ENCODE assay signal across 19 cellular contexts in the genomic region with DNA sequence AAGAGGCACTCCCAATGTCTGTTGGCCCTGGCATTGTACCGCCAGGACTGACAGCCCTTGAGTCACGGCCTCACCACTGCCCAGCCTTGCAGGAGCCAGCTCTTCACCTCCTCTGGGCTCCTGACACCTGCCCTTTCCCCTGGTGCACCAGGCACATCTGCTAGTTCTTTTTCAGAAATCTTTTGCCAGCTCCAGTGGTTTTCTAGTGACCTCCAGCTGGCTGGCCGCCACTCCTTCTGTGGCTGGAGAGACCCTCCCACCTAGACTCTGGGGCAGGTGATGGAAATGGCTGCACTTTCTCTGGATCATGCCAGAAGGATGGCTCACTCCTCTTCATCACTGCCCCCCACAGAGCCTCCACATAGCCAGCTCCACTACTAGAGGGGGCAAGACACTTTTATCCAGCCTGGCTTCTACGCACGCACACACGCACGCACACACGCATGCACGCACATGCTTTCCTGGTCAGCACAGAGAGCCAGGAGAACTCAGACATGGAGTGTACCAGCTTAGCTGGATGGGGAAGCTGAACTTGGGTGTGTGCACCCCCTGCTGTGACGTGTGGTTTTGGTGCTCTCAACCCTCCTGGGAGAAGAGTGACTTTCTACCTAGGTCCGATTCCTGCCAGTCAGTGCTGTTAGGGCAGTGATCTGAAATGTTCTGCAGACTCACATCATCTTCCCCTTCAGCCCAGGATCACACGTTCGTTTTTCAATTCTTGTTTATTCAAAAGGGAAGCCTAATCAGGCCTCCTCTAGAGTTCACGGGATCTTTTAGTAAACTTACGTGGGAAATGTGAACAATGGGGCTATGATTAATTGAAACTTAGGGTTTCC.
A peak's percentile ranks its signal among the peaks of the same experiment; 100 is the strongest.
DNase-seq lines count a peak whose midpoint lies in the region; ATAC-seq and TF ChIP-seq lines count a peak whose summit lies in the region.
"Had no signal": no experiment of that assay in that cellular context is flagged by ENCODE, and none has a peak within 500 bp of the region (broad histone marks: within the 10 kb centered on the region; RNA-seq: fewer than 3 reads in every experiment).

No MANE protein-coding gene starts in this region.

- no peak overlapping the region for H3K27ac ChIP-seq in HEK293 (ENCODE audit: extremely low read depth, low read depth, low read length)
- H3K27ac ChIP-seq in left lung, result no peak overlapping the region
- H3K27ac ChIP-seq: adrenal gland, GM23248, lower lobe of right lung, neutrophil had no signal

- H3K9me3 ChIP-seq in HEK293 (ENCODE audit: control insufficient read depth, insufficient read depth, low read depth, low read length) (no peaks in the 10 kb centered on the region), left lung (no peaks in the 10 kb centered on the region)
- H3K9me3 ChIP-seq: adrenal gland, esophagus squamous epithelium, lower lobe of right lung, neutrophil had no signal

- H3K27me3 ChIP-seq in left lung, result peaks cover 0 to 10% of the 10 kb centered on the region in 2 donors
- H3K27me3 ChIP-seq: adrenal gland had no signal

- ATAC-seq in HG03469 (IDR thresholded peaks at IDR 0.05; ENCODE audit: unreplicated experiment) (no peak), HG03520 (IDR thresholded peaks at IDR 0.05; ENCODE audit: unreplicated experiment) (no peak), left lung (no peak), GM21381 (IDR thresholded peaks at IDR 0.05; ENCODE audit: unreplicated experiment) (no peak)
- ATAC-seq: activated T-cell treated with anti-CD3 and anti-CD28 coated beads, Interleukin-2, amount 50 U/mL, for 72 hours; T-cell had no signal

- H3K4me1 ChIP-seq in HEK293 (ENCODE audit: control insufficient read depth, insufficient read depth, low read length) (no peaks in the 10 kb centered on the region), left lung (peaks cover 0 to under 1% of the 10 kb centered on the region in 2 donors)
- H3K4me1 ChIP-seq: adrenal gland had no signal

- no peaks in the 10 kb centered on the region for H3K27me3 Mint-ChIP-seq in nephron (ENCODE audit: low read depth)
- H3K27me3 Mint-ChIP-seq: stimulated activated naive CD8-positive, alpha-beta T cell treated with anti-CD3 and anti-CD28 coated beads, Interleukin-15, Interleukin-2, amounts not matched to agents 100 ng/mL and 50 ng/mL, for 24 hours; T-cell had no signal

- TF ChIP-seq CTCF in HEK293 (tag by site-specific recombination; IDR thresholded peaks at IDR 0.05) (no peak), astrocyte of the spinal cord (IDR thresholded peaks at IDR 0.05; ENCODE audit: low read depth, low read length) (no peak), nephron (IDR thresholded peaks at IDR 0.05; ENCODE audit: unreplicated experiment in 3 of 3) (no peak), left lung (IDR thresholded peaks at IDR 0.05) (no peak)

- H3K4me1 Mint-ChIP-seq in nephron, result peaks cover 28% of the 10 kb centered on the region

- H3K27ac Mint-ChIP-seq in nephron, result peak overlapping the region; percentile 54 to 90 (median 76)
- H3K27ac Mint-ChIP-seq: activated T-cell treated with anti-CD3 and anti-CD28 coated beads, Interleukin-2, amount 50 U/mL, for 72 hours; dendritic cell treated with granulocyte-macrophage colony-stimulating factor and Interleukin-4, amounts not matched to agents 40 ng/mL and 50 ng/mL, for 4 days; stimulated activated naive CD8-positive, alpha-beta T cell treated with anti-CD3 and anti-CD28 coated beads, Interleukin-15, Interleukin-2, amounts not matched to agents 100 ng/mL and 50 ng/mL, for 24 hours; T-cell had no signal

- no peak overlapping the region for H3K4me3 Mint-ChIP-seq in nephron
- H3K4me3 Mint-ChIP-seq: activated T-cell treated with anti-CD3 and anti-CD28 coated beads, Interleukin-2, amount 50 U/mL, for 72 hours; dendritic cell treated with granulocyte-macrophage colony-stimulating factor and Interleukin-4, amounts not matched to agents 40 ng/mL and 50 ng/mL, for 4 days; stimulated activated naive CD8-positive, alpha-beta T cell treated with anti-CD3 and anti-CD28 coated beads, Interleukin-15, Interleukin-2, amounts not matched to agents 100 ng/mL and 50 ng/mL, for 24 hours; T-cell had no signal

- intact Hi-C loops in left lung (cut with DNase I), result no loop called here

- H3K36me3 Mint-ChIP-seq in nephron (ENCODE audit: low read depth), result peaks cover 16% of the 10 kb centered on the region
- H3K36me3 Mint-ChIP-seq: T-cell had no signal

- H3K4me3 ChIP-seq in HEK293 (ENCODE audit: low read depth, low read length) (no peak overlapping the region), astrocyte of the spinal cord (ENCODE audit: low read depth, low read length) (no peak overlapping the region), left lung (no peak overlapping the region)
- H3K4me3 ChIP-seq: adrenal gland, esophagus squamous epithelium, GM23248, lower lobe of right lung had no signal

- in situ Hi-C loops in astrocyte of the spinal cord (cut with HindIII; ENCODE audit: low sequenced_read_pairs), result no loop called here

- DNase-seq in NCI-H510A (lab: John Stamatoyannopoulos, UW) (peak; percentile 40), astrocyte of the spinal cord (ENCODE audit: low read depth, low spot score) (peak; percentile 49), left lung (no peak)
- DNase-seq: activated CD4-positive, alpha-beta T cell treated with anti-CD3 and anti-CD28 coated beads for 4 hours; activated T-cell treated with anti-CD3 and anti-CD28 coated beads, Interleukin-2, amount 50 U/mL, for 72 hours; adrenal gland; esophagus squamous epithelium; GM23248; Karpas-422; lower lobe of right lung; T-cell had no signal

- H3K36me3 ChIP-seq in HEK293 (ENCODE audit: control insufficient read depth in 2 of 2, insufficient read depth in 1 of 2, low read length in 2 of 2), result no peaks in the 10 kb centered on the region
- no peaks in the 10 kb centered on the region for H3K36me3 ChIP-seq in left lung
- H3K36me3 ChIP-seq: adrenal gland, esophagus squamous epithelium, neutrophil had no signal

- CTCF ChIA-PET in HEK293 (lab: Yijun Ruan, JAX), result interaction anchor here (0.8 kb wide), 1 partner anchor 33 kb away, joined by 3 read pairs; no protein-coding TSS in a partner anchor

- no peaks in the 10 kb centered on the region for H3K9me3 Mint-ChIP-seq in nephron
- H3K9me3 Mint-ChIP-seq: activated T-cell treated with anti-CD3 and anti-CD28 coated beads, Interleukin-2, amount 50 U/mL, for 72 hours; dendritic cell treated with granulocyte-macrophage colony-stimulating factor and Interleukin-4, amounts not matched to agents 40 ng/mL and 50 ng/mL, for 4 days; stimulated activated naive CD8-positive, alpha-beta T cell treated with anti-CD3 and anti-CD28 coated beads, Interleukin-15, Interleukin-2, amounts not matched to agents 100 ng/mL and 50 ng/mL, for 24 hours; T-cell had no signal

- POLR2A ChIA-PET in HEK293 (lab: Yijun Ruan, JAX), result no interaction called here

TF ChIP-seq in HEK293, 187 proteins besides CTCF, POLR2A, EP300 and RAD21 (continues in another document):
- TF ChIP-seq, protein P1, sequence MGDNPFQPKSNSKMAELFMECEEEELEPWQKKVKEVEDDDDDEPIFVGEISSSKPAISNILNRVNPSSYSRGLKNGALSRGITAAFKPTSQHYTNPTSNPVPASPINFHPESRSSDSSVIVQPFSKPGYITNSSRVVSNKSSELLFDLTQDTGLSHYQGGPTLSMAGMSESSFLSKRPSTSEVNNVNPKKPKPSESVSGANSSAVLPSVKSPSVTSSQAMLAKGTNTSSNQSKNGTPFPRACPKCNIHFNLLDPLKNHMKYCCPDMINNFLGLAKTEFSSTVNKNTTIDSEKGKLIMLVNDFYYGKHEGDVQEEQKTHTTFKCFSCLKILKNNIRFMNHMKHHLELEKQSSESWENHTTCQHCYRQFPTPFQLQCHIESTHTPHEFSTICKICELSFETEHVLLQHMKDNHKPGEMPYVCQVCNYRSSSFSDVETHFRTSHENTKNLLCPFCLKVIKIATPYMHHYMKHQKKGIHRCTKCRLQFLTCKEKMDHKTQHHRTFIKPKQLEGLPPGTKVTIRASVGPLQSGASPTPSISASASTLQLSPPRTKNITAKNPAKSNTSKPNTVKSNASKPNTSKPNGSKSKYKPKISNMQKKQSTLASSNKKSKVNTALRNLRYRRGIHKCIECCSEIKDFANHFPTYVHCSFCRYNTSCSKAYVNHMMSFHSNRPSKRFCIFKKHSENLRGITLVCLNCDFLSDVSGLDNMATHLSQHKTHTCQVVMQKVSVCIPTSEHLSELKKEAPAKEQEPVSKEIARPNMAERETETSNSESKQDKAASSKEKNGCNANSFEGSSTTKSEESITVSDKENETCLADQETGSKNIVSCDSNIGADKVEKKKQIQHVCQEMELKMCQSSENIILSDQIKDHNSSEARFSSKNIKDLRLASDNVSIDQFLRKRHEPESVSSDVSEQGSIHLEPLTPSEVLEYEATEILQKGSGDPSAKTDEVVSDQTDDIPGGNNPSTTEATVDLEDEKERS (tag by site-specific recombination; IDR thresholded peaks at IDR 0.05), result no peak
- TF ChIP-seq, protein P2, sequence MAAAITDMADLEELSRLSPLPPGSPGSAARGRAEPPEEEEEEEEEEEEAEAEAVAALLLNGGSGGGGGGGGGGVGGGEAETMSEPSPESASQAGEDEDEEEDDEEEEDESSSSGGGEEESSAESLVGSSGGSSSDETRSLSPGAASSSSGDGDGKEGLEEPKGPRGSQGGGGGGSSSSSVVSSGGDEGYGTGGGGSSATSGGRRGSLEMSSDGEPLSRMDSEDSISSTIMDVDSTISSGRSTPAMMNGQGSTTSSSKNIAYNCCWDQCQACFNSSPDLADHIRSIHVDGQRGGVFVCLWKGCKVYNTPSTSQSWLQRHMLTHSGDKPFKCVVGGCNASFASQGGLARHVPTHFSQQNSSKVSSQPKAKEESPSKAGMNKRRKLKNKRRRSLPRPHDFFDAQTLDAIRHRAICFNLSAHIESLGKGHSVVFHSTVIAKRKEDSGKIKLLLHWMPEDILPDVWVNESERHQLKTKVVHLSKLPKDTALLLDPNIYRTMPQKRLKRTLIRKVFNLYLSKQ (tag by site-specific recombination; IDR thresholded peaks at IDR 0.05; ENCODE audit: borderline replicate concordance), result no peak

Comparison
In these comparisons a context has a peak if more than half of its experiments do, and no peak if none do; other contexts are left out.
1. DNase-seq: peak in NCI-H510A (single experiment) and astrocyte of the spinal cord (single experiment); none in left lung (0 of 2).